16 cellular contexts compared by ENCODE assay signal in the genomic region with DNA sequence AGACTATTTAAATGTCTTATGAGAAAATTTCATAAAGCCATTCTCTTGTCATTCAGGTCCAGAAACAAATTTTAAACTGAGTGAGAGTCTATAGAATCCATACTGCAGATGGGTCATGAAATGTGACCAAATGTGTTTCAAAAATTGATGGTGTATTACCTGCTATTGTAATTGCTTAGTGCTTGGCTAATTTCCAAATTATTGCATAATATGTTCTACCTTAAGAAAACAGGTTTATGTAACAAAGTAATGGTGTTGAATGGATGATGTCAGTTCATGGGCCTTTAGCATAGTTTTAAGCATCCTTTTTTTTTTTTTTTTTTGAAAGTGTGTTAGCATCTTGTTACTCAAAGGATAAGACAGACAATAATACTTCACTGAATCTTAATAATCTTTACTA. TPM values are rescaled to one million over a fixed set of nuclear protein-coding genes. Genes with fewer than 3 reads are reported as not detected.
DNase-seq lines count a peak whose midpoint lies in the region; ATAC-seq and TF ChIP-seq lines count a peak whose summit lies in the region.
"Had no signal": no experiment of that assay in that cellular context is flagged by ENCODE, and none has a peak within 500 bp of the region (broad histone marks: within the 10 kb centered on the region; RNA-seq: fewer than 3 reads in every experiment).

No MANE protein-coding gene starts in this region.

- H2BK15ac ChIP-seq in IMR-90 (ENCODE audit: low read depth, low read length) = no peak overlapping the region

- no peak overlapping the region for H3K23ac ChIP-seq in IMR-90 (ENCODE audit: low read depth, low read length)

- POLR2A ChIA-PET in IMR-90 (lab: Charles Lee; ENCODE audit: unreplicated experiment) = no interaction called here

- DNase-seq in AG09309 (ENCODE audit: low read depth) (no peak), IMR-90 (no peak), cerebellar cortex (ENCODE audit: low spot score) (peak; percentile 41), COR-L47 (lab: John Stamatoyannopoulos, UW) (no peak), mucosa of descending colon (no peak)
- DNase-seq in stimulated activated CD4-positive, alpha-beta T cell treated with anti-CD3 and anti-CD28 coated beads, Interleukin-1b, Interleukin-23, amount 100 ng/mL, for 48 hours = no peak
- DNase-seq: activated CD4-positive, alpha-beta T cell treated with anti-CD3 and anti-CD28 coated beads for 36 hours; CD4-positive, alpha-beta memory T cell; erythroblast; midbrain; NCI-H1694 treated with DMSO at 0.1 percent for 48 hours; T-helper 1 cell had no signal

- peak overlapping the region; percentile 14 for H3K4me3 ChIP-seq in AG09309 (ENCODE audit: control insufficient read depth, low read depth, low read length)
- no peak overlapping the region for H3K4me3 ChIP-seq in IMR-90 (ENCODE audit: insufficient read depth, low read depth, low read length)
- peak overlapping the region; percentile 63 for H3K4me3 ChIP-seq in neural cell (ENCODE audit: low read length)
- H3K4me3 ChIP-seq in mucosa of descending colon = no peak overlapping the region
- H3K4me3 ChIP-seq: ascending aorta had no signal

- H3K18ac ChIP-seq in IMR-90 (ENCODE audit: low read depth, low read length) = no peak overlapping the region

- peaks cover 14% of the 10 kb centered on the region for H3F3A ChIP-seq in neural cell (ENCODE audit: insufficient read depth, low read length, poor library complexity, severe bottlenecking)

- ATAC-seq in IMR-90 (ENCODE audit: low read depth) = no peak
- ATAC-seq in mucosa of descending colon = no peak
- ATAC-seq in HG03108 (IDR thresholded peaks at IDR 0.05; ENCODE audit: unreplicated experiment) = no peak
- ATAC-seq: activated CD4-positive, alpha-beta T cell treated with anti-CD3 and anti-CD28 coated beads for 36 hours had no signal

- TF ChIP-seq EP300 in neural cell (conservative IDR thresholded peaks at IDR 0.05; ENCODE audit: poor library complexity, severe bottlenecking) = no peak

- no peak overlapping the region for H2AK9ac ChIP-seq in IMR-90 (replicated peaks; ENCODE audit: low read depth, low read length, poor library complexity)

- TF ChIP-seq RAD21 in IMR-90 (IDR thresholded peaks at IDR 0.05; ENCODE audit: low read length) (no peak), neural cell (conservative IDR thresholded peaks at IDR 0.05) (no peak)

- H3K9ac ChIP-seq in IMR-90 (ENCODE audit: low read depth, low read length) (no peak overlapping the region), neural cell (ENCODE audit: low read length) (peak overlapping the region; percentile 37)

- no peak overlapping the region for H4K5ac ChIP-seq in IMR-90 (ENCODE audit: low read depth, low read length)

- H3K9me3 ChIP-seq in IMR-90 (ENCODE audit: control insufficient read depth, insufficient read depth, low read length) (no peaks in the 10 kb centered on the region), neural cell (ENCODE audit: low read length) (no peaks in the 10 kb centered on the region), mucosa of descending colon (no peaks in the 10 kb centered on the region)
- H3K9me3 ChIP-seq: ascending aorta, right atrium auricular region had no signal

- H3K27ac ChIP-seq in IMR-90 (ENCODE audit: insufficient read depth, low read length) = no peak overlapping the region
- peak overlapping the region; percentile 26 for H3K27ac ChIP-seq in neural cell (ENCODE audit: low read length)
- H3K27ac ChIP-seq: ascending aorta had no signal

- no peak overlapping the region for H2AFZ ChIP-seq in IMR-90 (replicated peaks; ENCODE audit: low read length, poor library complexity)
- H2AFZ ChIP-seq in neural cell (ENCODE audit: low read depth, low read length) = no peak overlapping the region

- no peak overlapping the region for H2BK120ac ChIP-seq in IMR-90 (ENCODE audit: low read depth, low read length)

- no peaks in the 10 kb centered on the region for H3K9me2 ChIP-seq in neural cell (ENCODE audit: insufficient read depth, low read length)

- no peak overlapping the region for H3K14ac ChIP-seq in IMR-90 (replicated peaks; ENCODE audit: low read depth, low read length)

- no peak overlapping the region for H2AK5ac ChIP-seq in IMR-90 (ENCODE audit: low read depth, low read length)

- no peak for TF ChIP-seq POLR2A in IMR-90 (IDR thresholded peaks at IDR 0.05; ENCODE audit: low read depth, low read length)

- no peaks in the 10 kb centered on the region for H3K9me1 ChIP-seq in IMR-90 (ENCODE audit: insufficient read depth, low read length)

- peaks cover 22% of the 10 kb centered on the region for H4K20me1 ChIP-seq in IMR-90 (ENCODE audit: insufficient read depth, low read length)
- peaks cover 26% of the 10 kb centered on the region for H4K20me1 ChIP-seq in neural cell (ENCODE audit: insufficient read depth)

- H4K91ac ChIP-seq in IMR-90 (ENCODE audit: insufficient read depth, low read depth, low read length) = no peak overlapping the region

- in situ Hi-C loops in IMR-90 (cut with MboI; ENCODE audit: low sequenced_read_pairs) = no loop called here

- H2BK5ac ChIP-seq in IMR-90 (ENCODE audit: low read depth, low read length, poor library complexity, severe bottlenecking) = no peak overlapping the region

- no peak overlapping the region for H2BK20ac ChIP-seq in IMR-90 (ENCODE audit: low read depth, low read length)

- H3K36me3 ChIP-seq in IMR-90 (ENCODE audit: control insufficient read depth, insufficient read depth, low read length) = peaks cover 8% of the 10 kb centered on the region; the same call in 1 of the 2 replicates
- H3K36me3 ChIP-seq in neural cell (ENCODE audit: insufficient read depth, low read length) = peaks cover 4% of the 10 kb centered on the region
- no peaks in the 10 kb centered on the region for H3K36me3 ChIP-seq in mucosa of descending colon (ENCODE audit: low read depth)
- H3K36me3 ChIP-seq: ascending aorta, right atrium auricular region had no signal

- peaks cover 0 to 10% of the 10 kb centered on the region in 2 experiments; a peak in 2 of 4 replicates for H3K79me1 ChIP-seq in IMR-90 (ENCODE audit: low read depth in 1 of 2, low read length in 2 of 2)

- no TSS peak for BruUV-seq in IMR-90 (replicated peaks; lab: Mats Ljungman, UMichigan)

- H4K8ac ChIP-seq in IMR-90 (ENCODE audit: low read depth in 2 of 2, low read length in 2 of 2) = no peak overlapping the region

- intact Hi-C loops in IMR-90 (cut with micrococcal nuclease) (no loop called here), mucosa of descending colon (cut with DNase I, micrococcal nuclease) (no loop called here)

- dilution Hi-C loops in IMR-90 (cut with HindIII; ENCODE audit: low sequenced_read_pairs, unreplicated experiment) = no loop called here

- TF ChIP-seq CTCF in AG09309 (IDR thresholded peaks at IDR 0.05; ENCODE audit: control insufficient read depth, insufficient read depth, low read depth, low read length, missing control alignments) = no peak
- TF ChIP-seq CTCF in IMR-90 (conservative IDR thresholded peaks at IDR 0.05; ENCODE audit: low read depth, low read length) = no peak
- TF ChIP-seq CTCF in neural cell (IDR thresholded peaks at IDR 0.05; ENCODE audit: poor library complexity, severe bottlenecking) = no peak
- TF ChIP-seq CTCF in mucosa of descending colon (IDR thresholded peaks at IDR 0.05) = no peak

- CTCF ChIA-PET in IMR-90 (lab: Yijun Ruan, JAX) = no interaction called here

- H3K79me2 ChIP-seq in neural cell (replicated peaks; ENCODE audit: insufficient read depth, low read length) = peaks cover 87% of the 10 kb centered on the region

- H3K27me3 ChIP-seq in IMR-90 (ENCODE audit: control insufficient read depth, insufficient read depth, low read length) (no peaks in the 10 kb centered on the region), neural cell (ENCODE audit: insufficient read depth, low read depth, low read length) (no peaks in the 10 kb centered on the region)
- H3K27me3 ChIP-seq: ascending aorta, right atrium auricular region had no signal

- H3K4ac ChIP-seq in IMR-90 (ENCODE audit: low read depth, low read length) = no peak overlapping the region

- H3K56ac ChIP-seq in IMR-90 (ENCODE audit: extremely low read depth, insufficient read depth, low read length) = no peak overlapping the region

- no peaks in the 10 kb centered on the region for H3K4me1 ChIP-seq in IMR-90 (ENCODE audit: control insufficient read depth, insufficient read depth, low read length)
- peaks cover 7% of the 10 kb centered on the region for H3K4me1 ChIP-seq in mucosa of descending colon (ENCODE audit: low read depth)

- H3K4me2 ChIP-seq in IMR-90 (ENCODE audit: low read depth, low read length) = no peak overlapping the region
- H3K4me2 ChIP-seq in neural cell (ENCODE audit: low read length) = peak overlapping the region; percentile 97

TF ChIP-seq in IMR-90, 13 proteins besides CTCF, POLR2A, EP300 and RAD21 (continues in another document):
- no peak for TF ChIP-seq SMC3 (IDR thresholded peaks at IDR 0.05; ENCODE audit: low read depth, low read length)
- no peak for TF ChIP-seq RCOR1 (IDR thresholded peaks at IDR 0.05; ENCODE audit: insufficient replicate concordance, low read length)
- TF ChIP-seq MAZ (IDR thresholded peaks at IDR 0.05; ENCODE audit: borderline replicate concordance, low read depth, low read length) = no peak
- TF ChIP-seq RFX5 (IDR thresholded peaks at IDR 0.05; ENCODE audit: low read depth, low read length) = no peak

TF ChIP-seq in neural cell, 6 proteins besides CTCF, POLR2A, EP300 and RAD21 (continues in another document):
- TF ChIP-seq EZH2 (IDR thresholded peaks at IDR 0.05; ENCODE audit: borderline replicate concordance, insufficient read depth, low read length, poor library complexity, severe bottlenecking) = no peak
- TF ChIP-seq MXI1 (conservative IDR thresholded peaks at IDR 0.05; ENCODE audit: poor library complexity, severe bottlenecking) = no peak
- no peak for TF ChIP-seq SMC3 (conservative IDR thresholded peaks at IDR 0.05; ENCODE audit: poor library complexity)

RNA-seq across cellular contexts. Expression of a gene that starts 5.0 kb away (rescaled TPM):
- total RNA-seq in IMR-90 (2012; rRNA removed) (40.7 and 111 TPM in 2 replicates), mucosa of descending colon (100 to 1,000 TPM; 131 to 245 (median 136) TPM)
- polyA plus RNA-seq in IMR-90 (2012; rRNA removed) (34.5 and 46.8 TPM in 2 replicates), neural cell (299 and 369 TPM in 2 replicates)
- 10.9 and 24.0 TPM in 2 replicates for polyA plus RNA-seq in IMR-90 (2012; cell fraction: cytosol; rRNA removed)
- polyA plus RNA-seq in IMR-90 (2012; cell fraction: nucleus; rRNA removed; ENCODE audit: low replicate concordance) = 18.4 and 20.0 TPM in 2 replicates
- polyA minus RNA-seq in neural cell = 309 and 342 TPM in 2 replicates

Comparison
In these comparisons a context has a peak if more than half of its experiments do, and no peak if none do; other contexts are left out.
1. H3K4me3 ChIP-seq: peak in AG09309 (single experiment) and neural cell (single experiment); none in IMR-90 (single experiment) and mucosa of descending colon (single experiment).